ENCODE assay signal across 21 cellular contexts in genomic region chr1:93137604-93138292, GRCh38. TPM values are rescaled to one million over a fixed set of nuclear protein-coding genes. Genes with fewer than 3 reads are reported as not detected.
DNase-seq lines count a peak whose midpoint lies in the region; ATAC-seq, FAIRE-seq and TF ChIP-seq lines count a peak whose summit lies in the region.
"Had no signal": no experiment of that assay in that cellular context is flagged by ENCODE, and none has a peak within 500 bp of the region (broad histone marks: within the 10 kb centered on the region; RNA-seq: fewer than 3 reads in every experiment).

No MANE protein-coding gene starts in this region.

- peaks cover 25% of the 10 kb centered on the region for H3K36me3 Mint-ChIP-seq in activated CD8-positive, alpha-beta T cell treated with anti-CD3 and anti-CD28 coated beads for 36 hours (ENCODE audit: low read depth)
- peaks cover 37% of the 10 kb centered on the region for H3K36me3 Mint-ChIP-seq in activated CD8-positive, alpha-beta T cell treated with anti-CD3 and anti-CD28 coated beads, Interleukin-2, amount 10 ng/mL, durations not matched to agents 7 days and 5 days (ENCODE audit: low read depth)
- H3K36me3 Mint-ChIP-seq in GM23338 (ENCODE audit: low read depth), result peaks cover 73% of the 10 kb centered on the region

- peaks cover 2% of the 10 kb centered on the region for H3K4me1 ChIP-seq in RWPE2 (ENCODE audit: insufficient read depth, poor library complexity, severe bottlenecking)
- peaks cover 3 to 22% (median 4%) of the 10 kb centered on the region in 4 donors for H3K4me1 ChIP-seq in transverse colon
- no peaks in the 10 kb centered on the region for H3K4me1 ChIP-seq in GM23338 (ENCODE audit: insufficient read depth)
- H3K4me1 ChIP-seq: BLaER1 treated with 17β-estradiol and CSF1 and Interleukin-3, amounts not matched to agents 10 nM and 100 nM had no signal

- H3K27ac ChIP-seq in RWPE2 (ENCODE audit: poor library complexity, severe bottlenecking), result no peak overlapping the region
- H3K27ac ChIP-seq in transverse colon, result peak overlapping the region in 3 of 4 donors; percentile 26 to 30 (median 28)
- no peak overlapping the region for H3K27ac ChIP-seq in GM23338 (ENCODE audit: low read depth)
- H3K27ac ChIP-seq: BLaER1 treated with 17β-estradiol and CSF1 and Interleukin-3, amounts not matched to agents 10 nM and 100 nM; HL-60 had no signal

- no peaks in the 10 kb centered on the region for H3K9me2 ChIP-seq in GM23338 (ENCODE audit: insufficient read depth)

- H3K4me3 Mint-ChIP-seq in activated CD8-positive, alpha-beta T cell treated with anti-CD3 and anti-CD28 coated beads for 36 hours, result no peak overlapping the region
- no peak overlapping the region for H3K4me3 Mint-ChIP-seq in activated CD8-positive, alpha-beta T cell treated with anti-CD3 and anti-CD28 coated beads, Interleukin-2, amount 10 ng/mL, durations not matched to agents 7 days and 5 days
- no peak overlapping the region for H3K4me3 Mint-ChIP-seq in GM23338
- H3K4me3 Mint-ChIP-seq: CD8-positive, alpha-beta memory T cell had no signal

- no peaks in the 10 kb centered on the region for H3K27me3 Mint-ChIP-seq in activated CD8-positive, alpha-beta T cell treated with anti-CD3 and anti-CD28 coated beads for 36 hours
- H3K27me3 Mint-ChIP-seq in activated CD8-positive, alpha-beta T cell treated with anti-CD3 and anti-CD28 coated beads, Interleukin-2, amount 10 ng/mL, durations not matched to agents 7 days and 5 days (ENCODE audit: low read depth), result no peaks in the 10 kb centered on the region
- H3K27me3 Mint-ChIP-seq in GM23338 (ENCODE audit: insufficient read depth, low read depth, poor library complexity), result no peaks in the 10 kb centered on the region
- H3K27me3 Mint-ChIP-seq: CD8-positive, alpha-beta memory T cell had no signal

- no peak for TF ChIP-seq CTCF in activated CD8-positive, alpha-beta T cell treated with anti-CD3 and anti-CD28 coated beads for 36 hours (IDR thresholded peaks at IDR 0.05)
- TF ChIP-seq CTCF in RWPE2 (IDR thresholded peaks at IDR 0.05; ENCODE audit: poor library complexity, severe bottlenecking) (no peak), transverse colon (IDR thresholded peaks at IDR 0.05) (no peak), GM23338 (conservative IDR thresholded peaks at IDR 0.05; ENCODE audit: low read depth in 2 of 2) (no peak)

- peaks cover 9% of the 10 kb centered on the region for H3K79me2 ChIP-seq in GM23338 (replicated peaks; ENCODE audit: insufficient read depth)

- H3K4me3 ChIP-seq in RWPE2 (ENCODE audit: severe bottlenecking), result no peak overlapping the region
- H3K4me3 ChIP-seq in transverse colon, result no peak overlapping the region
- H3K4me3 ChIP-seq in GM23338, result no peak overlapping the region
- H3K4me3 ChIP-seq: BLaER1 treated with 17β-estradiol and CSF1 and Interleukin-3, amounts not matched to agents 10 nM and 100 nM had no signal

- TF ChIP-seq EP300 in transverse colon (IDR thresholded peaks at IDR 0.05; ENCODE audit: low read depth), result no peak

- no peak overlapping the region for H3K4me2 ChIP-seq in GM23338
- H3K4me2 ChIP-seq: BLaER1 treated with 17β-estradiol and CSF1 and Interleukin-3, amounts not matched to agents 10 nM and 100 nM had no signal

- no peaks in the 10 kb centered on the region; the same call in 1 of the 2 replicates for H3F3A ChIP-seq in GM23338 (replicated peaks; ENCODE audit: low read depth)

- POLR2A ChIA-PET in activated CD8-positive, alpha-beta T cell treated with anti-CD3 and anti-CD28 coated beads for 36 hours (lab: Charles Lee), result no interaction called here
- POLR2A ChIA-PET in activated CD8-positive, alpha-beta T cell treated with anti-CD3 and anti-CD28 coated beads, Interleukin-2, amount 10 ng/mL, durations not matched to agents 7 days and 5 days (lab: Charles Lee), result no interaction called here

- FAIRE-seq in islet of Langerhans (lab: Jason Lieb, UNC), result peak; percentile 30
- FAIRE-seq: HTR-8/SVneo had no signal

- peak overlapping the region; percentile 23 for H3K27ac Mint-ChIP-seq in activated CD8-positive, alpha-beta T cell treated with anti-CD3 and anti-CD28 coated beads for 36 hours
- no peak overlapping the region for H3K27ac Mint-ChIP-seq in activated CD8-positive, alpha-beta T cell treated with anti-CD3 and anti-CD28 coated beads, Interleukin-2, amount 10 ng/mL, durations not matched to agents 7 days and 5 days
- H3K27ac Mint-ChIP-seq in GM23338, result no peak overlapping the region

- peaks cover 11% of the 10 kb centered on the region; the same call in 1 of the 2 replicates for H4K20me1 ChIP-seq in GM23338 (replicated peaks; ENCODE audit: insufficient read depth)

- H3K9me3 ChIP-seq in RWPE2 (ENCODE audit: severe bottlenecking), result no peaks in the 10 kb centered on the region
- H3K9me3 ChIP-seq in transverse colon, result no peaks in the 10 kb centered on the region
- H3K9me3 ChIP-seq: BLaER1 treated with 17β-estradiol and CSF1 and Interleukin-3, amounts not matched to agents 10 nM and 100 nM had no signal

- peaks cover 76% of the 10 kb centered on the region for H3K36me3 ChIP-seq in RWPE2 (ENCODE audit: low read depth)
- peaks cover 0 to 34% (median 12%) of the 10 kb centered on the region in 4 donors for H3K36me3 ChIP-seq in transverse colon
- peaks cover 58% of the 10 kb centered on the region for H3K36me3 ChIP-seq in GM23338 (ENCODE audit: insufficient read depth)

- intact Hi-C loops in activated CD8-positive, alpha-beta T cell treated with anti-CD3 and anti-CD28 coated beads for 36 hours (cut with micrococcal nuclease), result no loop called here
- intact Hi-C loops in transverse colon (cut with DNase I; ENCODE audit: low total_unique reads), result no loop called here

- ATAC-seq in activated CD8-positive, alpha-beta T cell treated with anti-CD3 and anti-CD28 coated beads for 36 hours, result no peak
- no peak for ATAC-seq in activated CD8-positive, alpha-beta T cell treated with anti-CD3 and anti-CD28 coated beads, Interleukin-2, amount 10 ng/mL, durations not matched to agents 7 days and 5 days
- peak; percentile 40; the same call in 1 of the 3 replicates for ATAC-seq in RWPE2 (ENCODE audit: low read depth)
- ATAC-seq in GM23338, result no peak

- no peak for DNase-seq in activated CD8-positive, alpha-beta T cell treated with anti-CD3 and anti-CD28 coated beads for 36 hours
- no peak for DNase-seq in activated CD8-positive, alpha-beta T cell treated with anti-CD3 and anti-CD28 coated beads, Interleukin-2, amount 10 ng/mL, durations not matched to agents 7 days and 5 days
- DNase-seq in RWPE2 (ENCODE audit: low spot score) (no peak), transverse colon (no peak), amygdala (lab: John Stamatoyannopoulos, UW) (no peak), kidney tubule cell (ENCODE audit: low spot score) (no peak), GM23338 (ENCODE audit: low spot score) (no peak)
- DNase-seq: CD8-positive, alpha-beta memory T cell; DND-41; GF-D8; H7; MV-4-11; NCI-H1417; NCI-H187 treated with DMSO at 0.1 percent for 48 hours; NCI-H69; NK-92 treated with Interleukin-12 subunit alpha and Interleukin-12 subunit beta, amount 100 ng/mL, for 24 hours; RPMI8226 had no signal

- H2AFZ ChIP-seq in GM23338, result no peak overlapping the region

- TF ChIP-seq POLR2A in transverse colon (IDR thresholded peaks at IDR 0.05), result no peak

- H3K4me1 Mint-ChIP-seq in activated CD8-positive, alpha-beta T cell treated with anti-CD3 and anti-CD28 coated beads for 36 hours (ENCODE audit: low read depth), result no peaks in the 10 kb centered on the region
- peaks cover 3% of the 10 kb centered on the region for H3K4me1 Mint-ChIP-seq in activated CD8-positive, alpha-beta T cell treated with anti-CD3 and anti-CD28 coated beads, Interleukin-2, amount 10 ng/mL, durations not matched to agents 7 days and 5 days (ENCODE audit: low read depth)
- no peaks in the 10 kb centered on the region for H3K4me1 Mint-ChIP-seq in GM23338

- in situ Hi-C loops in transverse colon (cut with MboI; ENCODE audit: low pct_ligation_motif_present in 1 of 4, low pct_unique_long_range_greater_than_20kb in 1 of 4, low sequenced_read_pairs in 3 of 4), result no loop called here

- no peaks in the 10 kb centered on the region for H3K9me3 Mint-ChIP-seq in activated CD8-positive, alpha-beta T cell treated with anti-CD3 and anti-CD28 coated beads for 36 hours
- no peaks in the 10 kb centered on the region for H3K9me3 Mint-ChIP-seq in activated CD8-positive, alpha-beta T cell treated with anti-CD3 and anti-CD28 coated beads, Interleukin-2, amount 10 ng/mL, durations not matched to agents 7 days and 5 days (ENCODE audit: insufficient read depth)
- H3K9me3 Mint-ChIP-seq in GM23338, result no peaks in the 10 kb centered on the region
- H3K9me3 Mint-ChIP-seq: CD8-positive, alpha-beta memory T cell had no signal

- H3K27me3 ChIP-seq in RWPE2 (ENCODE audit: insufficient read depth, poor library complexity, severe bottlenecking), result no peaks in the 10 kb centered on the region
- H3K27me3 ChIP-seq in transverse colon, result no peaks in the 10 kb centered on the region
- no peaks in the 10 kb centered on the region for H3K27me3 ChIP-seq in GM23338 (ENCODE audit: insufficient read depth)
- H3K27me3 ChIP-seq: BLaER1 treated with 17β-estradiol and CSF1 and Interleukin-3, amounts not matched to agents 10 nM and 100 nM had no signal

- CTCF ChIA-PET in activated CD8-positive, alpha-beta T cell treated with anti-CD3 and anti-CD28 coated beads for 36 hours (lab: Charles Lee), result interaction anchor here (0.9 to 1.9 kb wide), 2 partner anchors 21 to 112 kb away, joined by 3 to 5 read pairs; no protein-coding TSS in a partner anchor
- CTCF ChIA-PET in activated CD8-positive, alpha-beta T cell treated with anti-CD3 and anti-CD28 coated beads, Interleukin-2, amount 10 ng/mL, durations not matched to agents 7 days and 5 days (lab: Charles Lee), result no interaction called here

- 27 to 37% methylated on average over 3 of the region's 3 CpGs for WGBS in transverse colon (ENCODE audit: low coverage in 1 of 2), 2 donors

RNA-seq across cellular contexts. Expression of gene TMED5, which starts 42.5 kb away (rescaled TPM):
- total RNA-seq in activated CD8-positive, alpha-beta T cell treated with anti-CD3 and anti-CD28 coated beads for 36 hours, result 10 to 100 TPM; 29.2 to 31.6 TPM
- 10 to 100 TPM; 46.6 to 49.4 TPM for total RNA-seq in activated CD8-positive, alpha-beta T cell treated with anti-CD3 and anti-CD28 coated beads, Interleukin-2, amount 10 ng/mL, durations not matched to agents 7 days and 5 days
- 10 to 100 TPM; 15.0 to 97.3 (median 43.3) TPM for total RNA-seq in transverse colon
- 45.2 and 52.2 TPM in 2 replicates for total RNA-seq in GM23338 (2014; rRNA removed; shearing (Covaris generic))
- 20.2 and 25.0 TPM in 2 replicates for polyA plus RNA-seq in GM23338 (2016; fragmentation: Nextera tagmentation; extraction: Ambion mirVana)

RNA-seq across cellular contexts. Expression of gene CCDC18, which starts 42.8 kb away (rescaled TPM):
- 10 to 100 TPM; 21.8 to 24.6 TPM for total RNA-seq in activated CD8-positive, alpha-beta T cell treated with anti-CD3 and anti-CD28 coated beads for 36 hours
- total RNA-seq in activated CD8-positive, alpha-beta T cell treated with anti-CD3 and anti-CD28 coated beads, Interleukin-2, amount 10 ng/mL, durations not matched to agents 7 days and 5 days, result 10 to 100 TPM; 33.1 to 36.3 TPM
- 1 to 10 TPM; 1.5 to 5.1 (median 2.8) TPM for total RNA-seq in transverse colon
- total RNA-seq in GM23338 (2014; rRNA removed; shearing (Covaris generic)), result 7.5 and 16.3 TPM in 2 replicates
- polyA plus RNA-seq in GM23338 (2016; fragmentation: Nextera tagmentation; extraction: Ambion mirVana), result 37.0 and 47.9 TPM in 2 replicates

RNA-seq across cellular contexts. Expression of gene MTF2, which starts 58.7 kb away (rescaled TPM):
- total RNA-seq in activated CD8-positive, alpha-beta T cell treated with anti-CD3 and anti-CD28 coated beads for 36 hours, result 10 to 100 TPM; 65.0 to 70.9 TPM
- total RNA-seq in activated CD8-positive, alpha-beta T cell treated with anti-CD3 and anti-CD28 coated beads, Interleukin-2, amount 10 ng/mL, durations not matched to agents 7 days and 5 days, result 10 to 100 TPM; 56.4 to 63.2 TPM
- 10 to 100 TPM in 3 of 4 donors, 1 to 10 TPM in 1; 9.0 to 33.3 (median 22.4) TPM for total RNA-seq in transverse colon
- 77.2 and 82.1 TPM in 2 replicates for total RNA-seq in GM23338 (2014; rRNA removed; shearing (Covaris generic))
- polyA plus RNA-seq in GM23338 (2016; fragmentation: Nextera tagmentation; extraction: Ambion mirVana), result 105 and 133 TPM in 2 replicates

Comparison
In these comparisons a context has a peak if more than half of its experiments do, and no peak if none do; other contexts are left out.
1. H3K27ac ChIP-seq: peak in transverse colon (3 of 4); none in RWPE2 (single experiment) and GM23338 (single experiment).